1 cellular context compared by ENCODE assay signal in the genomic region with DNA sequence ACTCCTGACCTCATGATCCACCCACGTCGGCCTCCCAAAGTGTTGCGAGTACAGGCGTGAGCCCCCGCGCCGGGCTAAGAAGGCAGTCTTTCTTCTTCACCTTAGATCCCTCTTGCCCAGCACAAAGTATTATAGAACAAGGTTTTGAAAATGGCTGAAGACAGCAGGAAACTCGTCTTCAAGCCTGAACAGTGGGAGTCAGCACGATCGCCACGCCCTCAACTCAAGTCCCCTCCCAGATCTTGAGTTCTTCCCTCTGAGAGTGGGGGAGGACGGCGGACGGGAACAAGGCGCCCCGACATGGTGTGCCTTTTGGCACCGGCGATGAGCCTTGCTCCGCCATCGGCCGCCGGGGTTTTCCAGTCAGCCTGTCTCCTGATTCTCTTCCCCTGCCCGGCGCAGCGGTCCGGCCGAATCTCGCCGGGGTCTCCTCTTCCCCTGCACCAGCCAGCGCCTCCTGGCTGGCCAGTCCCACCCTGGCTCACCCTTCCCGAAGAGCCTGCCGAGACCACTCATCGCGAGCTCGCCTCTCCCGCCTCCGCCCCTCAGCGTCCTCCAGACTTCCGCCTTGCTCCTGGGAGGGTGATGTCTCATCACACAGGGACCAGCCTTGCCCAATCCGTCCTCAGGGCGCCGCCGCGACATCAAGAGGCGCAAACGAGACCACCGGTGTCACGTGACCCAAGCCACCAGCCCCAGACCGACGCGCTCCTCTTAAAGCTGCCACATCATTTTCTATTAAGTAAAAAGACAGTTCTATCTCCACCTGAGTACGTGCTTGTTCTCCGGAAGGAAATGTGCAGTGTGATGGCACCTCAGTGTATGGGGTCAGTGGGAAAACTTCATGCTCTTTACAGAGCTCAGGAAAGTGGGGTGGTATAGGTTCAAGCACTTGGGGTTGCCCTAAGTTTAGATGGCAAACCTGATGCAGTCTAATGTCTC.
TF ChIP-seq lines count a peak whose summit lies in the region.

A gene with protein sequence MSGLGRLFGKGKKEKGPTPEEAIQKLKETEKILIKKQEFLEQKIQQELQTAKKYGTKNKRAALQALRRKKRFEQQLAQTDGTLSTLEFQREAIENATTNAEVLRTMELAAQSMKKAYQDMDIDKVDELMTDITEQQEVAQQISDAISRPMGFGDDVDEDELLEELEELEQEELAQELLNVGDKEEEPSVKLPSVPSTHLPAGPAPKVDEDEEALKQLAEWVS (minus strand): TSS at position 565 of the 942 bp plus-strand sequence. CDS start 49 bp downstream, at position 516.

TF ChIP-seq in HepG2, 621 proteins besides CTCF, POLR2A, EP300 and RAD21 (continued from another document and continues in another):
- TF ChIP-seq, protein P1, sequence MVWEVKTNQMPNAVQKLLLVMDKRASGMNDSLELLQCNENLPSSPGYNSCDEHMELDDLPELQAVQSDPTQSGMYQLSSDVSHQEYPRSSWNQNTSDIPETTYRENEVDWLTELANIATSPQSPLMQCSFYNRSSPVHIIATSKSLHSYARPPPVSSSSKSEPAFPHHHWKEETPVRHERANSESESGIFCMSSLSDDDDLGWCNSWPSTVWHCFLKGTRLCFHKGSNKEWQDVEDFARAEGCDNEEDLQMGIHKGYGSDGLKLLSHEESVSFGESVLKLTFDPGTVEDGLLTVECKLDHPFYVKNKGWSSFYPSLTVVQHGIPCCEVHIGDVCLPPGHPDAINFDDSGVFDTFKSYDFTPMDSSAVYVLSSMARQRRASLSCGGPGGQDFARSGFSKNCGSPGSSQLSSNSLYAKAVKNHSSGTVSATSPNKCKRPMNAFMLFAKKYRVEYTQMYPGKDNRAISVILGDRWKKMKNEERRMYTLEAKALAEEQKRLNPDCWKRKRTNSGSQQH (CRISPR knock-in tag; IDR thresholded peaks at IDR 0.05; ENCODE audit: low read depth): peak; percentile 99
- TF ChIP-seq AKAP8 (CRISPR knock-in tag; IDR thresholded peaks at IDR 0.05): peak; percentile 95
- TF ChIP-seq, protein P2, sequence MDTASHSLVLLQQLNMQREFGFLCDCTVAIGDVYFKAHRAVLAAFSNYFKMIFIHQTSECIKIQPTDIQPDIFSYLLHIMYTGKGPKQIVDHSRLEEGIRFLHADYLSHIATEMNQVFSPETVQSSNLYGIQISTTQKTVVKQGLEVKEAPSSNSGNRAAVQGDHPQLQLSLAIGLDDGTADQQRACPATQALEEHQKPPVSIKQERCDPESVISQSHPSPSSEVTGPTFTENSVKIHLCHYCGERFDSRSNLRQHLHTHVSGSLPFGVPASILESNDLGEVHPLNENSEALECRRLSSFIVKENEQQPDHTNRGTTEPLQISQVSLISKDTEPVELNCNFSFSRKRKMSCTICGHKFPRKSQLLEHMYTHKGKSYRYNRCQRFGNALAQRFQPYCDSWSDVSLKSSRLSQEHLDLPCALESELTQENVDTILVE (CRISPR knock-in tag; IDR thresholded peaks at IDR 0.05): peak; percentile 97
- peak; percentile 96 for TF ChIP-seq TBX2 (CRISPR knock-in tag; IDR thresholded peaks at IDR 0.05; ENCODE audit: borderline replicate concordance)
- 0 out of 2 replicates have a peak, but pooled peaks have one; percentile 83 for TF ChIP-seq ZNF549 (CRISPR knock-in tag; IDR thresholded peaks at IDR 0.05)
- TF ChIP-seq ZNF180 (CRISPR knock-in tag; IDR thresholded peaks at IDR 0.05; ENCODE audit: borderline replicate concordance, low read depth): peak; percentile 96
- TF ChIP-seq ZNF296 (CRISPR knock-in tag; conservative IDR thresholded peaks at IDR 0.05): no peak
- TF ChIP-seq CBFB (CRISPR knock-in tag; IDR thresholded peaks at IDR 0.05): peak; percentile 95
- peak; percentile 95 for TF ChIP-seq ISL2 (CRISPR knock-in tag; IDR thresholded peaks at IDR 0.05)
- no peak for TF ChIP-seq NBN (conservative IDR thresholded peaks at IDR 0.05)
- peak; percentile 98 for TF ChIP-seq TAF1 (CRISPR knock-in tag; IDR thresholded peaks at IDR 0.05)
- TF ChIP-seq, protein P3, sequence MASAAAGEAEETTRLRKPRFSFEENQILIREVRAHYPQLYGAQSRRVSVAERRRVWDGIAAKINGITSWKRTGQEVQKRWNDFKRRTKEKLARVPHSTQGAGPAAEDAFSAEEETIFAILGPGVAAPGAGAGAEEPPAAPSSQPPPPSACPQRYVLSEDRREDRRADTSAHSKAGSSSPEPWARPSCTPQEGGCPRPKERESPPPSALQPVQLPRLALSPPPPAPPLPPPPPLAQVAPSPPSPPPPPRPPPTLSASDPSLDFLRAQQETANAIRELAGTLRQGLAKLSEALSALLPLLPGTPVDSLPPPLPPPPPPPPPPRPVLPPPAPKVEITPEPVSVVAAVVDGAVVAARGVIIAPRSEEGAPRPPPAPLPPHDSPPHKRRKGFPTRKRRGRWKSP (CRISPR knock-in tag; IDR thresholded peaks at IDR 0.05): no peak
- TF ChIP-seq, protein P4, sequence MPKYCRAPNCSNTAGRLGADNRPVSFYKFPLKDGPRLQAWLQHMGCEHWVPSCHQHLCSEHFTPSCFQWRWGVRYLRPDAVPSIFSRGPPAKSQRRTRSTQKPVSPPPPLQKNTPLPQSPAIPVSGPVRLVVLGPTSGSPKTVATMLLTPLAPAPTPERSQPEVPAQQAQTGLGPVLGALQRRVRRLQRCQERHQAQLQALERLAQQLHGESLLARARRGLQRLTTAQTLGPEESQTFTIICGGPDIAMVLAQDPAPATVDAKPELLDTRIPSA (CRISPR knock-in tag; IDR thresholded peaks at IDR 0.05; ENCODE audit: borderline replicate concordance): no peak; the same call in 1 of the 2 replicates
- TF ChIP-seq ZEB1 (IDR thresholded peaks at IDR 0.05; ENCODE audit: insufficient replicate concordance, low read depth): no peak
- TF ChIP-seq MBNL3 (CRISPR knock-in tag; conservative IDR thresholded peaks at IDR 0.05): no peak; the same call in 1 of the 2 replicates
- TF ChIP-seq MED13 (CRISPR knock-in tag; IDR thresholded peaks at IDR 0.05): peak; percentile 97
- TF ChIP-seq, protein P5, sequence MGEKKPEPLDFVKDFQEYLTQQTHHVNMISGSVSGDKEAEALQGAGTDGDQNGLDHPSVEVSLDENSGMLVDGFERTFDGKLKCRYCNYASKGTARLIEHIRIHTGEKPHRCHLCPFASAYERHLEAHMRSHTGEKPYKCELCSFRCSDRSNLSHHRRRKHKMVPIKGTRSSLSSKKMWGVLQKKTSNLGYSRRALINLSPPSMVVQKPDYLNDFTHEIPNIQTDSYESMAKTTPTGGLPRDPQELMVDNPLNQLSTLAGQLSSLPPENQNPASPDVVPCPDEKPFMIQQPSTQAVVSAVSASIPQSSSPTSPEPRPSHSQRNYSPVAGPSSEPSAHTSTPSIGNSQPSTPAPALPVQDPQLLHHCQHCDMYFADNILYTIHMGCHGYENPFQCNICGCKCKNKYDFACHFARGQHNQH (CRISPR knock-in tag; IDR thresholded peaks at IDR 0.05): peak; percentile 94; the same call in 1 of the 2 replicates
- TF ChIP-seq, protein P6, sequence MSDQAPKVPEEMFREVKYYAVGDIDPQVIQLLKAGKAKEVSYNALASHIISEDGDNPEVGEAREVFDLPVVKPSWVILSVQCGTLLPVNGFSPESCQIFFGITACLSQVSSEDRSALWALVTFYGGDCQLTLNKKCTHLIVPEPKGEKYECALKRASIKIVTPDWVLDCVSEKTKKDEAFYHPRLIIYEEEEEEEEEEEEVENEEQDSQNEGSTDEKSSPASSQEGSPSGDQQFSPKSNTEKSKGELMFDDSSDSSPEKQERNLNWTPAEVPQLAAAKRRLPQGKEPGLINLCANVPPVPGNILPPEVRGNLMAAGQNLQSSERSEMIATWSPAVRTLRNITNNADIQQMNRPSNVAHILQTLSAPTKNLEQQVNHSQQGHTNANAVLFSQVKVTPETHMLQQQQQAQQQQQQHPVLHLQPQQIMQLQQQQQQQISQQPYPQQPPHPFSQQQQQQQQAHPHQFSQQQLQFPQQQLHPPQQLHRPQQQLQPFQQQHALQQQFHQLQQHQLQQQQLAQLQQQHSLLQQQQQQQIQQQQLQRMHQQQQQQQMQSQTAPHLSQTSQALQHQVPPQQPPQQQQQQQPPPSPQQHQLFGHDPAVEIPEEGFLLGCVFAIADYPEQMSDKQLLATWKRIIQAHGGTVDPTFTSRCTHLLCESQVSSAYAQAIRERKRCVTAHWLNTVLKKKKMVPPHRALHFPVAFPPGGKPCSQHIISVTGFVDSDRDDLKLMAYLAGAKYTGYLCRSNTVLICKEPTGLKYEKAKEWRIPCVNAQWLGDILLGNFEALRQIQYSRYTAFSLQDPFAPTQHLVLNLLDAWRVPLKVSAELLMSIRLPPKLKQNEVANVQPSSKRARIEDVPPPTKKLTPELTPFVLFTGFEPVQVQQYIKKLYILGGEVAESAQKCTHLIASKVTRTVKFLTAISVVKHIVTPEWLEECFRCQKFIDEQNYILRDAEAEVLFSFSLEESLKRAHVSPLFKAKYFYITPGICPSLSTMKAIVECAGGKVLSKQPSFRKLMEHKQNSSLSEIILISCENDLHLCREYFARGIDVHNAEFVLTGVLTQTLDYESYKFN (CRISPR knock-in tag; conservative IDR thresholded peaks at IDR 0.05): peak; percentile 60
- TF ChIP-seq ZNF850 (CRISPR knock-in tag; conservative IDR thresholded peaks at IDR 0.05): no peak
- TF ChIP-seq, protein P7, sequence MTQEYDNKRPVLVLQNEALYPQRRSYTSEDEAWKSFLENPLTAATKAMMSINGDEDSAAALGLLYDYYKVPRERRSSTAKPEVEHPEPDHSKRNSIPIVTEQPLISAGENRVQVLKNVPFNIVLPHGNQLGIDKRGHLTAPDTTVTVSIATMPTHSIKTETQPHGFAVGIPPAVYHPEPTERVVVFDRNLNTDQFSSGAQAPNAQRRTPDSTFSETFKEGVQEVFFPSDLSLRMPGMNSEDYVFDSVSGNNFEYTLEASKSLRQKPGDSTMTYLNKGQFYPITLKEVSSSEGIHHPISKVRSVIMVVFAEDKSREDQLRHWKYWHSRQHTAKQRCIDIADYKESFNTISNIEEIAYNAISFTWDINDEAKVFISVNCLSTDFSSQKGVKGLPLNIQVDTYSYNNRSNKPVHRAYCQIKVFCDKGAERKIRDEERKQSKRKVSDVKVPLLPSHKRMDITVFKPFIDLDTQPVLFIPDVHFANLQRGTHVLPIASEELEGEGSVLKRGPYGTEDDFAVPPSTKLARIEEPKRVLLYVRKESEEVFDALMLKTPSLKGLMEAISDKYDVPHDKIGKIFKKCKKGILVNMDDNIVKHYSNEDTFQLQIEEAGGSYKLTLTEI (CRISPR knock-in tag; conservative IDR thresholded peaks at IDR 0.05): no peak
- TF ChIP-seq XRCC5 (optimal IDR thresholded peaks at IDR 0.05; ENCODE audit: low read length): peak; percentile 96
- no peak for TF ChIP-seq IKZF4 (CRISPR knock-in tag; IDR thresholded peaks at IDR 0.05; ENCODE audit: borderline replicate concordance, low read depth, not compliant biosample characterization)
- TF ChIP-seq, protein P8, sequence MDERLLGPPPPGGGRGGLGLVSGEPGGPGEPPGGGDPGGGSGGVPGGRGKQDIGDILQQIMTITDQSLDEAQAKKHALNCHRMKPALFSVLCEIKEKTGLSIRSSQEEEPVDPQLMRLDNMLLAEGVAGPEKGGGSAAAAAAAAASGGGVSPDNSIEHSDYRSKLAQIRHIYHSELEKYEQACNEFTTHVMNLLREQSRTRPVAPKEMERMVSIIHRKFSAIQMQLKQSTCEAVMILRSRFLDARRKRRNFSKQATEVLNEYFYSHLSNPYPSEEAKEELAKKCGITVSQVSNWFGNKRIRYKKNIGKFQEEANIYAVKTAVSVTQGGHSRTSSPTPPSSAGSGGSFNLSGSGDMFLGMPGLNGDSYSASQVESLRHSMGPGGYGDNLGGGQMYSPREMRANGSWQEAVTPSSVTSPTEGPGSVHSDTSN (CRISPR knock-in tag; IDR thresholded peaks at IDR 0.05): no peak
- TF ChIP-seq DMAP1 (CRISPR knock-in tag; IDR thresholded peaks at IDR 0.05): peak; percentile 98
- TF ChIP-seq, protein P9, sequence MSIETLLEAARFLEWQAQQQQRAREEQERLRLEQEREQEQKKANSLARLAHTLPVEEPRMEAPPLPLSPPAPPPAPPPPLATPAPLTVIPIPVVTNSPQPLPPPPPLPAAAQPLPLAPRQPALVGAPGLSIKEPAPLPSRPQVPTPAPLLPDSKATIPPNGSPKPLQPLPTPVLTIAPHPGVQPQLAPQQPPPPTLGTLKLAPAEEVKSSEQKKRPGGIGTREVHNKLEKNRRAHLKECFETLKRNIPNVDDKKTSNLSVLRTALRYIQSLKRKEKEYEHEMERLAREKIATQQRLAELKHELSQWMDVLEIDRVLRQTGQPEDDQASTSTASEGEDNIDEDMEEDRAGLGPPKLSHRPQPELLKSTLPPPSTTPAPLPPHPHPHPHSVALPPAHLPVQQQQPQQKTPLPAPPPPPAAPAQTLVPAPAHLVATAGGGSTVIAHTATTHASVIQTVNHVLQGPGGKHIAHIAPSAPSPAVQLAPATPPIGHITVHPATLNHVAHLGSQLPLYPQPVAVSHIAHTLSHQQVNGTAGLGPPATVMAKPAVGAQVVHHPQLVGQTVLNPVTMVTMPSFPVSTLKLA (IDR thresholded peaks at IDR 0.05): peak; percentile 91
- peak; percentile 89 for TF ChIP-seq ZNF782 (CRISPR knock-in tag; IDR thresholded peaks at IDR 0.05; ENCODE audit: borderline replicate concordance)
- TF ChIP-seq ZNF510 (CRISPR knock-in tag; IDR thresholded peaks at IDR 0.05; ENCODE audit: low read depth): peak; percentile 92
- TF ChIP-seq CHCHD3 (CRISPR knock-in tag; IDR thresholded peaks at IDR 0.05): peak; percentile 97
- TF ChIP-seq ZNF558 (CRISPR knock-in tag; IDR thresholded peaks at IDR 0.05; ENCODE audit: borderline replicate concordance): no peak
- peak; percentile 99 for TF ChIP-seq ZNF891 (CRISPR knock-in tag; IDR thresholded peaks at IDR 0.05)
- peak; percentile 92 for TF ChIP-seq SP4 (CRISPR knock-in tag; IDR thresholded peaks at IDR 0.05)
- TF ChIP-seq, protein P10, sequence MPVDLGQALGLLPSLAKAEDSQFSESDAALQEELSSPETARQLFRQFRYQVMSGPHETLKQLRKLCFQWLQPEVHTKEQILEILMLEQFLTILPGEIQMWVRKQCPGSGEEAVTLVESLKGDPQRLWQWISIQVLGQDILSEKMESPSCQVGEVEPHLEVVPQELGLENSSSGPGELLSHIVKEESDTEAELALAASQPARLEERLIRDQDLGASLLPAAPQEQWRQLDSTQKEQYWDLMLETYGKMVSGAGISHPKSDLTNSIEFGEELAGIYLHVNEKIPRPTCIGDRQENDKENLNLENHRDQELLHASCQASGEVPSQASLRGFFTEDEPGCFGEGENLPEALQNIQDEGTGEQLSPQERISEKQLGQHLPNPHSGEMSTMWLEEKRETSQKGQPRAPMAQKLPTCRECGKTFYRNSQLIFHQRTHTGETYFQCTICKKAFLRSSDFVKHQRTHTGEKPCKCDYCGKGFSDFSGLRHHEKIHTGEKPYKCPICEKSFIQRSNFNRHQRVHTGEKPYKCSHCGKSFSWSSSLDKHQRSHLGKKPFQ (CRISPR knock-in tag; IDR thresholded peaks at IDR 0.05; ENCODE audit: insufficient replicate concordance): peak; percentile 7
- no peak for TF ChIP-seq NR2F6 (IDR thresholded peaks at IDR 0.05)
- peak; percentile 67 for TF ChIP-seq NR2F6 (CRISPR knock-in tag; IDR thresholded peaks at IDR 0.05)
- peak; percentile 100 for TF ChIP-seq SALL2 (CRISPR knock-in tag; IDR thresholded peaks at IDR 0.05)
- TF ChIP-seq ZNF563 (CRISPR knock-in tag; IDR thresholded peaks at IDR 0.05): peak; percentile 93; the same call in 1 of the 2 replicates
- TF ChIP-seq, protein P11, sequence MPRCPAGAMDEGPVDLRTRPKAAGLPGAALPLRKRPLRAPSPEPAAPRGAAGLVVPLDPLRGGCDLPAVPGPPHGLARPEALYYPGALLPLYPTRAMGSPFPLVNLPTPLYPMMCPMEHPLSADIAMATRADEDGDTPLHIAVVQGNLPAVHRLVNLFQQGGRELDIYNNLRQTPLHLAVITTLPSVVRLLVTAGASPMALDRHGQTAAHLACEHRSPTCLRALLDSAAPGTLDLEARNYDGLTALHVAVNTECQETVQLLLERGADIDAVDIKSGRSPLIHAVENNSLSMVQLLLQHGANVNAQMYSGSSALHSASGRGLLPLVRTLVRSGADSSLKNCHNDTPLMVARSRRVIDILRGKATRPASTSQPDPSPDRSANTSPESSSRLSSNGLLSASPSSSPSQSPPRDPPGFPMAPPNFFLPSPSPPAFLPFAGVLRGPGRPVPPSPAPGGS (CRISPR knock-in tag; IDR thresholded peaks at IDR 0.05): peak; percentile 98
- TF ChIP-seq CAMTA2 (CRISPR knock-in tag; IDR thresholded peaks at IDR 0.05; ENCODE audit: borderline replicate concordance): no peak; the same call in 1 of the 2 replicates
- peak; percentile 90; the same call in 1 of the 2 replicates for TF ChIP-seq KLF15 (CRISPR knock-in tag; IDR thresholded peaks at IDR 0.05; ENCODE audit: borderline replicate concordance)
- no peak for TF ChIP-seq PHF21A (CRISPR knock-in tag; IDR thresholded peaks at IDR 0.05)
